Comparison of ENCODE assay signal across 13 cellular contexts in the genomic region with DNA sequence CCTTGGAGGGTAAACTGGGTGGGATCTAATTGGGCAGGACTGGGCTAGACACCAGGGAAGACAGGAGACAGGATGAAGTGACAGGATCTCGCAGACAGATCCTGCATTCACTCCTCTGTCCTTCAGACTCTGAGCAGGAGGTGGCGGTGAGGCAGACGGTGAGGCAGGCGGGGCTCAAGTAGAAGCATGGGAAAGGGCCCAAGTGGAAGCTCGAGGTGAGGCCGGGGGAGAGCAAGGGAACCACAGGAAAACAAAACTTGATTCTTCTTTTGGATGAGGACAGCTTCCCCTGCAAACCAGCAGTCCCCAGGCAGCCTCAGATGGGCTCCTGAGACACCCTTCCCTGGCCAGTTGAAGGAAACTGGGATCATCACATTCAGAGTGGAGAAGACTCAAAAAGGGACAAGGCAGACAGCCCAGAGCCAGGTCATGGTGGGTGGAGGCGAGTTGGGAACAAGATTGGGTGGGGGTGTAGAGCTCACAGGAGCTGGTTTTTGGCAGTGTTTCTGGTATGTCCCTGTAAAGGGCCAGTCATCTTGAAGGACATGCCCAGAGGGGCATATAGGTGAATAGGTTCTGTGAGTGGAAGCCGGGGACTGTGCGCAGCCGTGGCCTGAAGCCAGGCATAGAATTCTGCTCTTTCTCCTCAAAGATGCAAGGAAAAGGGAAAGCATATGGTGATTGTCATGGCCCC. TPM values are rescaled to one million over a fixed set of nuclear protein-coding genes. Genes with fewer than 3 reads are reported as not detected.
DNase-seq lines count a peak whose midpoint lies in the region; ATAC-seq and TF ChIP-seq lines count a peak whose summit lies in the region.
"Had no signal": no experiment of that assay in that cellular context is flagged by ENCODE, and none has a peak within 500 bp of the region (broad histone marks: within the 10 kb centered on the region; RNA-seq: fewer than 3 reads in every experiment).

No MANE protein-coding gene starts in this region.

- no peak for ATAC-seq in T-helper 17 cell

- no peak overlapping the region for H2AFZ ChIP-seq in osteoblast (ENCODE audit: low read length)

- peak overlapping the region; percentile 44 for H3K4me2 ChIP-seq in osteoblast (ENCODE audit: insufficient read depth, low read length)

- intact Hi-C loops in colonic mucosa (cut with DNase I): no loop called here

- H3K36me3 ChIP-seq in osteoblast (ENCODE audit: insufficient read depth, low read length) (peaks cover 6% of the 10 kb centered on the region), colonic mucosa (no peaks in the 10 kb centered on the region)

- H3K9me3 ChIP-seq in T-helper 17 cell (ENCODE audit: control insufficient read depth, low read length, poor library complexity, severe bottlenecking) (no peaks in the 10 kb centered on the region), osteoblast (ENCODE audit: low read depth, low read length) (no peaks in the 10 kb centered on the region), colonic mucosa (no peaks in the 10 kb centered on the region)
- H3K9me3 ChIP-seq: Peyer's patch had no signal

- H3K4me1 ChIP-seq in osteoblast (ENCODE audit: insufficient read depth, low read length) (peaks cover 17% of the 10 kb centered on the region), colonic mucosa (no peaks in the 10 kb centered on the region)
- H3K4me1 ChIP-seq: Peyer's patch had no signal

- H3K36me3 Mint-ChIP-seq in T-helper 17 cell (ENCODE audit: low read depth): peaks cover 9% of the 10 kb centered on the region
- peaks cover 4% of the 10 kb centered on the region for H3K36me3 Mint-ChIP-seq in mesothelial cell of epicardium

- H3K27me3 Mint-ChIP-seq in T-helper 17 cell (no peaks in the 10 kb centered on the region), mesothelial cell of epicardium (ENCODE audit: low read depth) (peaks cover 16% of the 10 kb centered on the region)
- H3K27me3 Mint-ChIP-seq: progenitor cell of endocrine pancreas, type B pancreatic cell had no signal

- peak; percentile 49 for DNase-seq in DMS 273 (lab: John Stamatoyannopoulos, UW; ENCODE audit: unreplicated experiment)
- DNase-seq in DMS 273 treated with DMSO at 0.1 percent for 48 hours (lab: John Stamatoyannopoulos, UW): no peak
- no peak for DNase-seq in T-helper 17 cell
- peak; percentile 15 for DNase-seq in fibroblast of mammary gland (ENCODE audit: low read depth)
- DNase-seq in osteoblast (ENCODE audit: insufficient read length, low spot score, missing footprints): peak; percentile 46
- no peak for DNase-seq in cortex of kidney (lab: John Stamatoyannopoulos, UW)
- no peak for DNase-seq in colonic mucosa
- no peak for DNase-seq in mesothelial cell of epicardium (ENCODE audit: low spot score in 2 of 2, unreplicated experiment in 2 of 2)
- DNase-seq: NCI-H2107 had no signal

- H3K4me3 Mint-ChIP-seq in T-helper 17 cell: no peak overlapping the region
- no peak overlapping the region for H3K4me3 Mint-ChIP-seq in mesothelial cell of epicardium
- H3K4me3 Mint-ChIP-seq: type B pancreatic cell had no signal

- no peaks in the 10 kb centered on the region for H3K79me2 ChIP-seq in osteoblast (ENCODE audit: insufficient read depth, low read length)

- H3K27ac ChIP-seq in osteoblast (ENCODE audit: low read depth, low read length) (no peak overlapping the region), colonic mucosa (no peak overlapping the region)
- H3K27ac ChIP-seq: 22Rv1 had no signal

- H3K4me3 ChIP-seq in fibroblast of mammary gland (ENCODE audit: control insufficient read depth, low read depth, low read length) (no peak overlapping the region), osteoblast (ENCODE audit: insufficient read depth, low read length) (no peak overlapping the region), colonic mucosa (no peak overlapping the region)
- H3K4me3 ChIP-seq: Peyer's patch had no signal

- H3K27ac Mint-ChIP-seq in T-helper 17 cell (peak overlapping the region; percentile 97), mesothelial cell of epicardium (no peak overlapping the region)
- H3K27ac Mint-ChIP-seq: progenitor cell of endocrine pancreas, type B pancreatic cell had no signal

- no peaks in the 10 kb centered on the region for H3K27me3 ChIP-seq in osteoblast (ENCODE audit: insufficient read depth, low read length)
- H3K27me3 ChIP-seq in colonic mucosa: no peaks in the 10 kb centered on the region
- H3K27me3 ChIP-seq: Peyer's patch had no signal

- H3K9ac ChIP-seq in colonic mucosa (ENCODE audit: low read depth in 2 of 2, low read length in 2 of 2): no peak overlapping the region

- H3K4me1 Mint-ChIP-seq in T-helper 17 cell (peaks cover 53% of the 10 kb centered on the region), mesothelial cell of epicardium (no peaks in the 10 kb centered on the region)

- H3K9me3 Mint-ChIP-seq in mesothelial cell of epicardium: no peaks in the 10 kb centered on the region
- H3K9me3 Mint-ChIP-seq: type B pancreatic cell had no signal

- no peak for TF ChIP-seq CTCF in fibroblast of mammary gland (conservative IDR thresholded peaks at IDR 0.05; ENCODE audit: control insufficient read depth, insufficient read depth, low read depth, low read length)
- TF ChIP-seq CTCF in osteoblast (IDR thresholded peaks at IDR 0.05; ENCODE audit: extremely low read depth, low read depth, low read length): no peak
- TF ChIP-seq CTCF in colonic mucosa (IDR thresholded peaks at IDR 0.05): no peak
- TF ChIP-seq CTCF in mesothelial cell of epicardium (IDR thresholded peaks at IDR 0.05; ENCODE audit: unreplicated experiment): no peak

- peaks cover 3% of the 10 kb centered on the region for H4K20me1 ChIP-seq in osteoblast (ENCODE audit: insufficient read depth, low read length)

RNA-seq across cellular contexts. Expression of a gene that starts 18.1 kb away (rescaled TPM):
- total RNA-seq in T-helper 17 cell: 1 to 10 TPM; 1.5 to 9.0 TPM
- total RNA-seq in osteoblast: 3.5 and 3.6 TPM in 2 replicates
- total RNA-seq in colonic mucosa: 1 to 10 TPM; 2.2 to 4.0 TPM
- total RNA-seq in mesothelial cell of epicardium: 0.89 to 1.4 TPM (median 1.4 TPM) in 3 replicates

RNA-seq across cellular contexts. Expression of a gene that starts 34.6 kb away (rescaled TPM):
- 10 to 100 TPM; 20.6 to 24.7 TPM for total RNA-seq in T-helper 17 cell
- total RNA-seq in osteoblast: 15.6 and 19.2 TPM in 2 replicates
- total RNA-seq in colonic mucosa: 10 to 100 TPM in 1 of 2 donors, 1 to 10 TPM in 1; 9.6 to 11.5 TPM
- total RNA-seq in mesothelial cell of epicardium: 13.7 to 16.5 TPM (median 14.2 TPM) in 3 replicates

Comparison
In these comparisons a context has a peak if more than half of its experiments do, and no peak if none do; other contexts are left out.
1. DNase-seq: peak in DMS 273 (single experiment), fibroblast of mammary gland (single experiment) and osteoblast (single experiment); none in DMS 273 treated with DMSO at 0.1 percent for 48 hours (single experiment), T-helper 17 cell (0 of 3), cortex of kidney (single experiment), colonic mucosa (single experiment) and mesothelial cell of epicardium (0 of 2).